Comparison of ENCODE assay signal across 1 cellular context in the genomic region with DNA sequence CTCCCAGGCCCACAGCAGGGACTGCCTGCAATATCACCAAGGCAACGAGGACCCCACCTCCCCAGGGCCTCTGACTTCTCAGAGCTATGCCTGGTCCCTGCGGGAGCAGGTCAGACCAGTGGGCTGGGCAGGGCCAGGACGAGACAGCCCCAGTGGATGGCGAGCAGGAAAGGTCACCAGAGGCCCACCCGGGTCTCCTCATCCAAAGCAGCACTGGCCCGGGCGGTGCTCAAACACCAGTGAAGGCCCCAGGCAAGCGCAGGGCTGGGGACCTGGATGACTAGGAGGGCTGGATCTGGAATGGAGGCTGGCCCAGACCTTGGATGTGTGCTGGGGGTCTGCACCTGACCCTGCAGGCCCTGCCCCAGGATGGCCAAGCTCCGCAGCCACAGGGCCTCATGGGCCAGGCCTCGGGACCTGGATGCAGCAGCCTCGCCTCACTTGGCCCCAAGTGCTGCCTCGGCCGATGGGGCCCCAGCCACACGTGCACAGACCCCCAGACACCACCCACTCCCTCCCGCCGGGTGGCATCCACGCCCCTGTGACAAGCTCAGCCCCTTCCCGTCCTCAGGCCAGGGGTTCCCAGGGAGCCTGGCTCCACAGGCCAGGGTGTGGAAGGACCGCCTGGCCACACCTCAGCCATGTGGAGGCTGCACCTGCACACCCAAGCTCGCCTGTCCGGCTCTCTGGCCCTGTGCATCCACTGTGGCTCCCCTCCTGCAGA. TPM values are rescaled to one million over a fixed set of nuclear protein-coding genes. Genes with fewer than 3 reads are reported as not detected.
"Had no signal": no experiment of that assay in that cellular context is flagged by ENCODE, and none has a peak within 500 bp of the region (broad histone marks: within the 10 kb centered on the region; RNA-seq: fewer than 3 reads in every experiment).

No MANE protein-coding gene starts in this region.

RNA-seq across cellular contexts. Expression of a gene that starts 56.3 kb away (rescaled TPM):
- total RNA-seq: activated B cell treated with CpG ODN at 0.5 μM for 24 hours had no signal
